In the genomic region with DNA sequence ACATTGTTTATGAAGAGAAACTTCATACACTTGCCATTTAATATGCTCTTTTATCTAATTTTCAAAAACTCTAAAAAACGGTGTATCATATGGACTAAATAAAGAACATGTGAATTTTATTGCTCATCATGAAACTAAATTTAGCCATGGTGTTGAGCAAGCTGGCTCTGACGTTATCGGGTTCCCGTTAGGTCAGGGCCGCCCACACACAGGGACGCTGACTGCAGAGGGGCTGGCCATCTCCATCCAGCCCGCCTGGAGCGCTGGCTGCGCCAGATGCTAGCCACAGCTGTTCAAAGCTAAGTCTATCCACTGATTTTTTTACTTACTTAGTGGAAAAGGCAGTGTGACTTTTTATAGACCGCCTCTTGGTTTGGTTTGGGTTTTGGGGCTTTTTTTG, we compare ENCODE assay signal across 1 cellular context.
TF ChIP-seq lines count a peak whose summit lies in the region.

No MANE protein-coding gene starts in this region.

TF ChIP-seq in K562, 482 proteins besides CTCF, POLR2A, EP300 and RAD21 (continued from another document and continues in another):
- TF ChIP-seq MGA (IDR thresholded peaks at IDR 0.05) (peak; percentile 29), ZNF436 (CRISPR knock-in tag; IDR thresholded peaks at IDR 0.05) (no peak), ATF1 (CRISPR knock-in tag; IDR thresholded peaks at IDR 0.05) (no peak), ATF1 (tag; IDR thresholded peaks at IDR 0.05) (peak; percentile 65), ZNF717 (CRISPR knock-in tag; IDR thresholded peaks at IDR 0.05) (no peak), JUN (IDR thresholded peaks at IDR 0.05; ENCODE audit: borderline replicate concordance, low read depth, low read length) (peak; percentile 77), JUN (CRISPR knock-in tag; IDR thresholded peaks at IDR 0.05; ENCODE audit: borderline replicate concordance) (no peak), CEBPB (tag; IDR thresholded peaks at IDR 0.05) (peak; percentile 95), DACH1 (IDR thresholded peaks at IDR 0.05; ENCODE audit: partially characterized antibody) (peak; percentile 53), JUND (IDR thresholded peaks at IDR 0.05; ENCODE audit: borderline replicate concordance, low read depth, low read length) (peak; percentile 87), JUND (tag; IDR thresholded peaks at IDR 0.05; ENCODE audit: borderline replicate concordance, low read depth, low read length) (peak; percentile 75; the same call in 2 of the 3 replicates), SMARCA4 (IDR thresholded peaks at IDR 0.05) (peak; percentile 23; the same call in 1 of the 2 replicates), FOSL1 (tag; conservative IDR thresholded peaks at IDR 0.05) (peak; percentile 58), DPF2 (IDR thresholded peaks at IDR 0.05) (peak; percentile 48), EGR1 (conservative IDR thresholded peaks at IDR 0.05) (peak; percentile 96), ZNF133 (CRISPR knock-in tag; IDR thresholded peaks at IDR 0.05) (no peak), CREM (IDR thresholded peaks at IDR 0.05; ENCODE audit: low read depth) (peak; percentile 90), ZBTB17 (CRISPR knock-in tag; IDR thresholded peaks at IDR 0.05) (no peak), PML (IDR thresholded peaks at IDR 0.05; ENCODE audit: low read length) (0 out of 2 replicates have a peak, but pooled peaks have one; percentile 28), ZZZ3 (IDR thresholded peaks at IDR 0.05) (no peak), RCOR1 (IDR thresholded peaks at IDR 0.05; ENCODE audit: borderline replicate concordance in 1 of 2, low read depth in 2 of 2, low read length in 2 of 2) (peak in 1 of 2 experiments; percentile 54; a peak in 1 of 4 replicates), DDX20 (tag; IDR thresholded peaks at IDR 0.05; ENCODE audit: low read depth) (no peak), CREB3L1 (IDR thresholded peaks at IDR 0.05; ENCODE audit: borderline replicate concordance, low read depth) (no peak), MAFG (tag; conservative IDR thresholded peaks at IDR 0.05) (no peak)
- TF ChIP-seq, protein P1, sequence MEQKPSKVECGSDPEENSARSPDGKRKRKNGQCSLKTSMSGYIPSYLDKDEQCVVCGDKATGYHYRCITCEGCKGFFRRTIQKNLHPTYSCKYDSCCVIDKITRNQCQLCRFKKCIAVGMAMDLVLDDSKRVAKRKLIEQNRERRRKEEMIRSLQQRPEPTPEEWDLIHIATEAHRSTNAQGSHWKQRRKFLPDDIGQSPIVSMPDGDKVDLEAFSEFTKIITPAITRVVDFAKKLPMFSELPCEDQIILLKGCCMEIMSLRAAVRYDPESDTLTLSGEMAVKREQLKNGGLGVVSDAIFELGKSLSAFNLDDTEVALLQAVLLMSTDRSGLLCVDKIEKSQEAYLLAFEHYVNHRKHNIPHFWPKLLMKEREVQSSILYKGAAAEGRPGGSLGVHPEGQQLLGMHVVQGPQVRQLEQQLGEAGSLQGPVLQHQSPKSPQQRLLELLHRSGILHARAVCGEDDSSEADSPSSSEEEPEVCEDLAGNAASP (IDR thresholded peaks at IDR 0.05): peak; percentile 75
- TF ChIP-seq, protein P2, sequence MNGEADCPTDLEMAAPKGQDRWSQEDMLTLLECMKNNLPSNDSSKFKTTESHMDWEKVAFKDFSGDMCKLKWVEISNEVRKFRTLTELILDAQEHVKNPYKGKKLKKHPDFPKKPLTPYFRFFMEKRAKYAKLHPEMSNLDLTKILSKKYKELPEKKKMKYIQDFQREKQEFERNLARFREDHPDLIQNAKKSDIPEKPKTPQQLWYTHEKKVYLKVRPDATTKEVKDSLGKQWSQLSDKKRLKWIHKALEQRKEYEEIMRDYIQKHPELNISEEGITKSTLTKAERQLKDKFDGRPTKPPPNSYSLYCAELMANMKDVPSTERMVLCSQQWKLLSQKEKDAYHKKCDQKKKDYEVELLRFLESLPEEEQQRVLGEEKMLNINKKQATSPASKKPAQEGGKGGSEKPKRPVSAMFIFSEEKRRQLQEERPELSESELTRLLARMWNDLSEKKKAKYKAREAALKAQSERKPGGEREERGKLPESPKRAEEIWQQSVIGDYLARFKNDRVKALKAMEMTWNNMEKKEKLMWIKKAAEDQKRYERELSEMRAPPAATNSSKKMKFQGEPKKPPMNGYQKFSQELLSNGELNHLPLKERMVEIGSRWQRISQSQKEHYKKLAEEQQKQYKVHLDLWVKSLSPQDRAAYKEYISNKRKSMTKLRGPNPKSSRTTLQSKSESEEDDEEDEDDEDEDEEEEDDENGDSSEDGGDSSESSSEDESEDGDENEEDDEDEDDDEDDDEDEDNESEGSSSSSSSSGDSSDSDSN (IDR thresholded peaks at IDR 0.05; ENCODE audit: borderline replicate concordance in 1 of 2, low read depth in 2 of 2, low read length in 2 of 2): peak in 1 of 2 experiments; percentile 48; a peak in 1 of 4 replicates
- TF ChIP-seq, protein P3, sequence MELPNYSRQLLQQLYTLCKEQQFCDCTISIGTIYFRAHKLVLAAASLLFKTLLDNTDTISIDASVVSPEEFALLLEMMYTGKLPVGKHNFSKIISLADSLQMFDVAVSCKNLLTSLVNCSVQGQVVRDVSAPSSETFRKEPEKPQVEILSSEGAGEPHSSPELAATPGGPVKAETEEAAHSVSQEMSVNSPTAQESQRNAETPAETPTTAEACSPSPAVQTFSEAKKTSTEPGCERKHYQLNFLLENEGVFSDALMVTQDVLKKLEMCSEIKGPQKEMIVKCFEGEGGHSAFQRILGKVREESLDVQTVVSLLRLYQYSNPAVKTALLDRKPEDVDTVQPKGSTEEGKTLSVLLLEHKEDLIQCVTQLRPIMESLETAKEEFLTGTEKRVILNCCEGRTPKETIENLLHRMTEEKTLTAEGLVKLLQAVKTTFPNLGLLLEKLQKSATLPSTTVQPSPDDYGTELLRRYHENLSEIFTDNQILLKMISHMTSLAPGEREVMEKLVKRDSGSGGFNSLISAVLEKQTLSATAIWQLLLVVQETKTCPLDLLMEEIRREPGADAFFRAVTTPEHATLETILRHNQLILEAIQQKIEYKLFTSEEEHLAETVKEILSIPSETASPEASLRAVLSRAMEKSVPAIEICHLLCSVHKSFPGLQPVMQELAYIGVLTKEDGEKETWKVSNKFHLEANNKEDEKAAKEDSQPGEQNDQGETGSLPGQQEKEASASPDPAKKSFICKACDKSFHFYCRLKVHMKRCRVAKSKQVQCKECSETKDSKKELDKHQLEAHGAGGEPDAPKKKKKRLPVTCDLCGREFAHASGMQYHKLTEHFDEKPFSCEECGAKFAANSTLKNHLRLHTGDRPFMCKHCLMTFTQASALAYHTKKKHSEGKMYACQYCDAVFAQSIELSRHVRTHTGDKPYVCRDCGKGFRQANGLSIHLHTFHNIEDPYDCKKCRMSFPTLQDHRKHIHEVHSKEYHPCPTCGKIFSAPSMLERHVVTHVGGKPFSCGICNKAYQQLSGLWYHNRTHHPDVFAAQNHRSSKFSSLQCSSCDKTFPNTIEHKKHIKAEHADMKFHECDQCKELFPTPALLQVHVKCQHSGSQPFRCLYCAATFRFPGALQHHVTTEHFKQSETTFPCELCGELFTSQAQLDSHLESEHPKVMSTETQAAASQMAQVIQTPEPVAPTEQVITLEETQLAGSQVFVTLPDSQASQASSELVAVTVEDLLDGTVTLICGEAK (IDR thresholded peaks at IDR 0.05): 0 out of 2 replicates have a peak, but pooled peaks have one; percentile 32
- TF ChIP-seq, protein P3 (CRISPR knock-in tag; IDR thresholded peaks at IDR 0.05): no peak
